1 cellular context compared by ENCODE assay signal in the genomic region with DNA sequence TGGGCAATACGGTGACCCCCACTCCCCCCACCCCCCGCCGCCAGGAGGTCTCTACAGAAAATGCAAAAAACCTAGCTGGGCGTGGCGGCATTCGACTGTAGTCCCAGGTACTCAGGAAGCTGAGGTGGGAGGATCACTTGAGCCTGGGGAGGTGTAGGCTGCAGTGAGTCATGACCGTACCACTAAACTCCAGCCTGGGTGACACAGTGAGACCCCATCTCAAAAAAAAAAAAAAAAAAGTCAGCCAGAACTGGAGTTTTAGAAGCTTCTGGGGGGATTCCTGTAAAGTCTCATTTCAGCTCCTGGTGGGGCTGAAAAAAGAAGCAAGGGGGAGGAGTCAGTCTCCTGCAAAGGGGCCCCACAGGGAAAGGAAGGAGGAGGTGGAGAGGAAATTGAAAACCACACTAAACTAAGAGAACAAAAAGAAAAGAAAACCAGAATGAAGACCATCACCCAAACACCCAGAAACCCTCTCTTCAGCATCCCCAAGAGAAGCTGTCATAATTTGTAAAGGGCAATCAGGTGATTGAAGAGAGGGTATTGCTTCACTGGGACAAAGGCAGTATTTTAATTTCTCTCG.
TF ChIP-seq lines count a peak whose summit lies in the region.

No MANE protein-coding gene starts in this region.

TF ChIP-seq in neural cell, 6 proteins besides CTCF, POLR2A, EP300 and RAD21 (continued from another document):
- TF ChIP-seq SMC3 (conservative IDR thresholded peaks at IDR 0.05; ENCODE audit: poor library complexity) (no peak), EZH2 (IDR thresholded peaks at IDR 0.05; ENCODE audit: borderline replicate concordance, insufficient read depth, low read length, poor library complexity, severe bottlenecking) (no peak), MXI1 (conservative IDR thresholded peaks at IDR 0.05; ENCODE audit: poor library complexity, severe bottlenecking) (no peak)
